8 cellular contexts compared by ENCODE assay signal in genomic region chr11:126318642-126319373, GRCh38. TPM values are rescaled to one million over a fixed set of nuclear protein-coding genes. Genes with fewer than 3 reads are reported as not detected.
A peak's percentile ranks its signal among the peaks of the same experiment; 100 is the strongest.
DNase-seq lines count a peak whose midpoint lies in the region; ATAC-seq and TF ChIP-seq lines count a peak whose summit lies in the region.

No MANE protein-coding gene starts in this region.

- no peak overlapping the region for H3K9ac ChIP-seq in KMS-11

- H3K27ac ChIP-seq in KMS-11, result peak overlapping the region; percentile 63
- H3K27ac ChIP-seq in heart left ventricle, result peak overlapping the region; percentile 73 to 93 (median 82)
- peak overlapping the region in 20 of 21 experiments; percentile 13 to 92 (median 81) for H3K27ac ChIP-seq in skin epidermis

- H3K4me3 ChIP-seq in KMS-11 (IDR thresholded peaks at IDR 0.05; ENCODE audit: insufficient read depth, low read depth, low read length) (no peak overlapping the region), heart left ventricle (peak overlapping the region in 6 of 12 donors; percentile 3 to 44 (median 22)), skin epidermis (peak overlapping the region in 2 of 7 experiments; percentile 1 to 12)

- TF ChIP-seq CTCF in GM10248 (IDR thresholded peaks at IDR 0.05; ENCODE audit: control extremely low read depth, extremely low read depth, low read depth, missing control alignments), result no peak
- TF ChIP-seq CTCF in KMS-11 (conservative IDR thresholded peaks at IDR 0.05; ENCODE audit: low read depth, low read length), result no peak
- no peak for TF ChIP-seq CTCF in heart left ventricle (IDR thresholded peaks at IDR 0.05)

- H2AFZ ChIP-seq in KMS-11 (ENCODE audit: low read depth), result no peak overlapping the region

- POLR2A ChIA-PET in GM10248 (lab: Yijun Ruan, JAX), result no interaction called here

- no peaks in the 10 kb centered on the region for H3K36me3 ChIP-seq in KMS-11 (ENCODE audit: insufficient read depth)
- H3K36me3 ChIP-seq in heart left ventricle, result peaks cover 0 to 17% (median 0%) of the 10 kb centered on the region in 9 donors

- H3K27me3 ChIP-seq in KMS-11 (ENCODE audit: insufficient read depth, low read depth) (no peaks in the 10 kb centered on the region), heart left ventricle (no peaks in the 10 kb centered on the region)

- intact Hi-C loops in heart left ventricle (cut with DNase I), result loop anchor here in 9 of 10 donors (5.0 to 10.0 kb wide), 9 partner anchors 38 to 1026 kb away; partner anchors contain the start of gene ST3GAL4 (in 4 of the 9)

- WGBS in heart left ventricle, 4 donors, result 53 to 65% (median 56%) methylated on average over 6 to 7 of the region's 7 CpGs

- peak overlapping the region; percentile 72 for H3K4me2 ChIP-seq in KMS-11

- H3K79me2 ChIP-seq in KMS-11 (ENCODE audit: insufficient read depth, low read depth), result no peaks in the 10 kb centered on the region; the same call in 1 of the 2 replicates

- TF ChIP-seq POLR2A in heart left ventricle (IDR thresholded peaks at IDR 0.05), result peak in 1 of 2 donors; percentile 19

- ATAC-seq in GM21515 (IDR thresholded peaks at IDR 0.05; ENCODE audit: unreplicated experiment), result peak; percentile 85
- peak; percentile 60 to 89 (median 86) for ATAC-seq in heart left ventricle

- H3K4me1 ChIP-seq in KMS-11 (ENCODE audit: low read depth, poor library complexity, severe bottlenecking) (peaks cover 46% of the 10 kb centered on the region), heart left ventricle (peaks cover 7 to 44% (median 27%) of the 10 kb centered on the region in 12 donors)

- H4K20me1 ChIP-seq in KMS-11 (ENCODE audit: insufficient read depth), result no peaks in the 10 kb centered on the region

- DNase-seq in GM10248 (ENCODE audit: extremely low spot score), result peak; percentile 61
- DNase-seq in activated CD8-positive, alpha-beta memory T cell treated with anti-CD3 and anti-CD28 coated beads, Interleukin-2, amount 50 U/mL, for 48 hours, result peak; percentile 63
- DNase-seq in heart left ventricle, result peak in 4 of 5 donors; percentile 59 to 73 (median 62)
- DNase-seq in NCI-H345 (lab: John Stamatoyannopoulos, UW), result no peak
- no peak for DNase-seq in effector CD8-positive, alpha-beta T cell (lab: John Stamatoyannopoulos, UW)

- no peaks in the 10 kb centered on the region for H3K9me3 ChIP-seq in heart left ventricle

- CTCF ChIA-PET in GM10248 (lab: Yijun Ruan, JAX), result interaction anchor here (0.7 to 4.2 kb wide), 8 partner anchors 8 to 162 kb away, joined by 3 to 28 read pairs (median 5); partner anchors contain the start of gene DCPS

RNA-seq across cellular contexts. Expression of gene DCPS, which starts 14.9 kb away (rescaled TPM):
- total RNA-seq in heart left ventricle, result 10 to 100 TPM in 5 of 9 donors, 1 to 10 TPM in 4; 7.7 to 15.5 (median 11.1) TPM
- polyA plus RNA-seq in heart left ventricle, result 10 to 100 TPM in 1 of 2 donors, 1 to 10 TPM in 1; 8.1 to 18.9 TPM

RNA-seq across cellular contexts. Expression of gene TIRAP, which starts 35.9 kb away (rescaled TPM):
- total RNA-seq in heart left ventricle, result 1 to 10 TPM; 5.3 to 9.5 (median 7.6) TPM
- polyA plus RNA-seq in heart left ventricle, result 1 to 10 TPM; 4.0 to 5.4 TPM

RNA-seq across cellular contexts. Expression of gene ST3GAL4, which starts 36.7 kb away (rescaled TPM):
- 10 to 100 TPM; 30.6 to 88.5 (median 59.8) TPM for total RNA-seq in heart left ventricle
- 100 to 1,000 TPM in 1 of 2 donors, 10 to 100 TPM in 1; 66.1 to 168 TPM for polyA plus RNA-seq in heart left ventricle

RNA-seq across cellular contexts. Expression of gene FOXRED1, which starts 49.9 kb away (rescaled TPM):
- total RNA-seq in heart left ventricle, result 10 to 100 TPM; 22.0 to 49.1 (median 31.8) TPM
- polyA plus RNA-seq in heart left ventricle, result 10 to 100 TPM; 32.8 to 38.4 TPM

RNA-seq across cellular contexts. Expression of gene SRPRA, which starts 50.1 kb away (rescaled TPM):
- total RNA-seq in heart left ventricle, result 10 to 100 TPM; 65.0 to 90.8 (median 79.3) TPM
- 10 to 100 TPM; 38.4 to 99.3 TPM for polyA plus RNA-seq in heart left ventricle

Comparison
In these comparisons a context has a peak if more than half of its experiments do, and no peak if none do; other contexts are left out.
1. DNase-seq: peak in GM10248 (single experiment), activated CD8-positive, alpha-beta memory T cell treated with anti-CD3 and anti-CD28 coated beads, Interleukin-2, amount 50 U/mL, for 48 hours (single experiment) and heart left ventricle (4 of 5); none in NCI-H345 (single experiment) and effector CD8-positive, alpha-beta T cell (single experiment).
2. Peak in every context shown above with its lines, with median percentiles within 50 percentile points of each other: H3K27ac ChIP-seq.